Comparison of ENCODE assay signal across 17 cellular contexts in genomic region chr1:101107496-101108115, GRCh38.
DNase-seq lines count a peak whose midpoint lies in the region; ATAC-seq and TF ChIP-seq lines count a peak whose summit lies in the region.
"Had no signal": no experiment of that assay in that cellular context is flagged by ENCODE, and none has a peak within 500 bp of the region (broad histone marks: within the 10 kb centered on the region; RNA-seq: fewer than 3 reads in every experiment).

No MANE protein-coding gene starts in this region.

- H3K4me3 Mint-ChIP-seq in stimulated activated memory B cell treated with anti-CD40 and anti-IgM and Interleukin-4, amounts not matched to agents 10 μg/mL and 1 μg/mL and 100 μg/mL, for 72 hours = no peak overlapping the region
- H3K4me3 Mint-ChIP-seq: CD8-positive, alpha-beta memory T cell had no signal

- H3K27ac ChIP-seq in right cardiac atrium (ENCODE audit: low read length) (no peak overlapping the region), PC-3 (ENCODE audit: low read length) (no peak overlapping the region), adrenal gland (no peak overlapping the region)
- H3K27ac ChIP-seq: A549 had no signal

- H3K36me3 ChIP-seq in PC-3 (ENCODE audit: low read depth, low read length) (no peaks in the 10 kb centered on the region), adrenal gland (replicated peaks in 1 of 2) (no peaks in the 10 kb centered on the region)

- TF ChIP-seq POLR2A in adrenal gland (IDR thresholded peaks at IDR 0.05) = no peak

- H3K79me2 ChIP-seq in PC-3 (ENCODE audit: low read length) = no peaks in the 10 kb centered on the region

- peak overlapping the region; percentile 1 for H3K27ac Mint-ChIP-seq in stimulated activated memory B cell treated with anti-CD40 and anti-IgM and Interleukin-4, amounts not matched to agents 10 μg/mL and 1 μg/mL and 100 μg/mL, for 72 hours

- no peaks in the 10 kb centered on the region for H4K20me1 ChIP-seq in PC-3 (ENCODE audit: low read length)

- H3K27me3 Mint-ChIP-seq in stimulated activated memory B cell treated with anti-CD40 and anti-IgM and Interleukin-4, amounts not matched to agents 10 μg/mL and 1 μg/mL and 100 μg/mL, for 72 hours = no peaks in the 10 kb centered on the region

- no peak overlapping the region for H3K4me3 ChIP-seq in right cardiac atrium (ENCODE audit: low read length)
- no peak overlapping the region for H3K4me3 ChIP-seq in PC-3 (ENCODE audit: low read length)
- H3K4me3 ChIP-seq in epithelial cell of esophagus (ENCODE audit: low read length) = no peak overlapping the region
- no peak overlapping the region for H3K4me3 ChIP-seq in adrenal gland
- H3K4me3 ChIP-seq: A549 had no signal

- H3F3A ChIP-seq in PC-3 (ENCODE audit: low read length, unreplicated experiment) = no peaks in the 10 kb centered on the region

- H3K9me3 ChIP-seq in right cardiac atrium (ENCODE audit: control insufficient read depth, low read length) = no peaks in the 10 kb centered on the region
- no peaks in the 10 kb centered on the region for H3K9me3 ChIP-seq in PC-3 (ENCODE audit: low read length)
- H3K9me3 ChIP-seq in adrenal gland (replicated peaks in 1 of 3) = no peaks in the 10 kb centered on the region
- H3K9me3 ChIP-seq: A549 had no signal

- H3K27me3 ChIP-seq in right cardiac atrium (ENCODE audit: control insufficient read depth, insufficient read depth) = no peaks in the 10 kb centered on the region
- H3K27me3 ChIP-seq in PC-3 (ENCODE audit: low read length) = no peaks in the 10 kb centered on the region
- H3K27me3 ChIP-seq in adrenal gland = no peaks in the 10 kb centered on the region

- no peaks in the 10 kb centered on the region for H3K4me1 ChIP-seq in right cardiac atrium (ENCODE audit: control insufficient read depth, insufficient read depth, low read length)
- H3K4me1 ChIP-seq in PC-3 (ENCODE audit: insufficient read depth, low read length) = peaks cover 5% of the 10 kb centered on the region; the same call in 1 of the 2 replicates
- H3K4me1 ChIP-seq in adrenal gland (replicated peaks in 1 of 2) = peaks cover 0 to 22% of the 10 kb centered on the region in 2 donors
- H3K4me1 ChIP-seq: A549 had no signal

- no peak overlapping the region for H3K4me2 ChIP-seq in PC-3 (ENCODE audit: low read length)
- H3K4me2 ChIP-seq: A549 had no signal

- BruUV-seq in PC-3 (replicated peaks; lab: Mats Ljungman, UMichigan) = no TSS peak

- no peak overlapping the region for H2AFZ ChIP-seq in PC-3 (ENCODE audit: low read length)

- intact Hi-C loops in Right ventricle myocardium superior (cut with DNase I) (no loop called here), right cardiac atrium (cut with DNase I) (no loop called here), PC-3 (cut with micrococcal nuclease) (no loop called here), adrenal gland (cut with DNase I) (no loop called here)

- CTCF ChIA-PET in PC-3 (lab: Charles Lee) = no interaction called here

- H3K36me3 Mint-ChIP-seq in stimulated activated memory B cell treated with anti-CD40 and anti-IgM and Interleukin-4, amounts not matched to agents 10 μg/mL and 1 μg/mL and 100 μg/mL, for 72 hours = no peaks in the 10 kb centered on the region

- no peak for TF ChIP-seq CTCF in PC-3 (conservative IDR thresholded peaks at IDR 0.05; ENCODE audit: low read depth, low read length)
- TF ChIP-seq CTCF in epithelial cell of esophagus (IDR thresholded peaks at IDR 0.05; ENCODE audit: insufficient read depth, low read depth, low read length, missing control alignments) = no peak
- TF ChIP-seq CTCF in adrenal gland (IDR thresholded peaks at IDR 0.05) = no peak

- peaks cover 32% of the 10 kb centered on the region for H3K4me1 Mint-ChIP-seq in stimulated activated memory B cell treated with anti-CD40 and anti-IgM and Interleukin-4, amounts not matched to agents 10 μg/mL and 1 μg/mL and 100 μg/mL, for 72 hours

- H3K9ac ChIP-seq in PC-3 (ENCODE audit: low read length) = no peak overlapping the region

- DNase-seq in Right ventricle myocardium superior (no peak), right cardiac atrium (no peak), PC-3 (peak; percentile 13), epithelial cell of esophagus (ENCODE audit: low read depth) (peak; percentile 36), adrenal gland (no peak)
- DNase-seq: DMS53, NCI-H1105 treated with DMSO at 0.1 percent for 48 hours, NCI-H1694, NCI-H2107, NCI-H2227 treated with DMSO at 0.1 percent for 48 hours, NCI-H510A treated with DMSO at 0.1 percent for 48 hours, NCI-H774, RPMI8226 had no signal

- ATAC-seq in Right ventricle myocardium superior (ENCODE audit: poor library complexity) = peak; percentile 39
- no peak for ATAC-seq in right cardiac atrium
- ATAC-seq in PC-3 = peak; percentile 40; the same call in 1 of the 2 replicates
- ATAC-seq in stimulated activated memory B cell treated with anti-CD40 and anti-IgM and Interleukin-4, amounts not matched to agents 10 μg/mL and 1 μg/mL and 100 μg/mL, for 72 hours = no peak
- no peak for ATAC-seq in HG03095 (IDR thresholded peaks at IDR 0.05; ENCODE audit: unreplicated experiment)
- ATAC-seq: A549 had no signal

- peaks cover 3% of the 10 kb centered on the region for H3K9me3 Mint-ChIP-seq in stimulated activated memory B cell treated with anti-CD40 and anti-IgM and Interleukin-4, amounts not matched to agents 10 μg/mL and 1 μg/mL and 100 μg/mL, for 72 hours
- H3K9me3 Mint-ChIP-seq: CD8-positive, alpha-beta memory T cell had no signal

- POLR2A ChIA-PET in PC-3 (lab: Charles Lee; ENCODE audit: unreplicated experiment) = no interaction called here

- 65% methylated on average over 2 of the region's 2 CpGs for WGBS in right cardiac atrium
- 49 to 68% (median 58%) methylated on average over 2 of the region's 2 CpGs for WGBS in adrenal gland, 4 donors

- no peaks in the 10 kb centered on the region for H3K9me2 ChIP-seq in PC-3 (replicated peaks; ENCODE audit: low read length)

Comparison
In these comparisons a context has a peak if more than half of its experiments do, and no peak if none do; other contexts are left out.
1. ATAC-seq: peak in Right ventricle myocardium superior (single experiment) and PC-3 (single experiment); none in right cardiac atrium (0 of 2), stimulated activated memory B cell treated with anti-CD40 and anti-IgM and Interleukin-4, amounts not matched to agents 10 μg/mL and 1 μg/mL and 100 μg/mL, for 72 hours (single experiment) and HG03095 (single experiment).
2. DNase-seq: peak in PC-3 (single experiment) and epithelial cell of esophagus (single experiment); none in Right ventricle myocardium superior (single experiment), right cardiac atrium (0 of 3) and adrenal gland (0 of 7).